24 cellular contexts compared by ENCODE assay signal in the genomic region with DNA sequence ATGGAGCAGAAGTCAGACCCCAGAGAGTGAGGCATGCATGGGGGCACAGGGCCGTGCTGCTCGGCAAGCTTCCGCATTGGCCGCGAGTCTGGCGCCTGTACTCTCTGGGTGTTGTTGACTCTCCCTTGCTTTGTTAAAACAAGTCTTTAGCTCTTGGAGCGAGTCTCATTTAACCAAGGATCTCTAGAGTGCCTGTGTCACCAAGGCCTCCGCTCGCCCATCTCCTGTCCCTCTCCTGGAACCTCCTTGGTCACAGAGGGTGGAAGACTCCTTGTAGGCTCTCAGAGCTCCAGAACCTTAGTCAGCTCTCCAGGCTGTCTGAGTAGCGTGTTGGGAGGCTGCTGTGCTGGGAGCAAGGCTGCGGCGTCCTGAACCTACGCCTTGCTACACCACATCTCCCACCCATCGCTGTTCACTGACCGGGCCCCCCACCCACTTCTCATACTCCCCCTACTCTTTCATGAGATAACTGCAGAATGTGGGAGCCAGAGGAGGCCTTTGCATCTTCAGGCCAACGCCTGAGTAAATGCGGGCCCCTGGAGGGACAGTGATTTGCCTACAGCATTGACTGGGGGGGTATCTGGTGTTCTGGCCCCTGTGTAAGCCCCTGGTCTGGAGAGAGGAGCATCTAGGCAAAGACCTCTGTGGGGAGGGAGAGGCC.
"Had no signal": no experiment of that assay in that cellular context is flagged by ENCODE, and none has a peak within 500 bp of the region (broad histone marks: within the 10 kb centered on the region; RNA-seq: fewer than 3 reads in every experiment).

No MANE protein-coding gene starts in this region.

- DNase-seq: cerebellar nuclear complex; colonic mucosa; effector CD4-positive, alpha-beta T cell; gastrocnemius medialis; heart right ventricle; hypothalamus; left ventricle myocardium inferior; mesenchymal stem cell; naive B cell; right cardiac atrium; stimulated activated CD4-positive, alpha-beta T cell treated with anti-CD3 and anti-CD28 coated beads, Interleukin-15, amount 100 ng/mL, for 24 hours; stimulated activated CD4-positive, alpha-beta T cell treated with anti-CD3 and anti-CD28 coated beads, Interleukin-1b, Interleukin-23, amount 100 ng/mL, for 48 hours; stimulated activated CD4-positive, alpha-beta T cell treated with anti-CD3 and anti-CD28 coated beads, Interleukin-4, amount 100 ng/mL, for 24 hours; uterus had no signal

- H3K36me3 Mint-ChIP-seq: naive B cell; stimulated activated memory B cell treated with anti-CD40 and anti-IgM and Interleukin-4, amounts not matched to agents 10 μg/mL and 1 μg/mL and 100 μg/mL, for 72 hours had no signal

- ATAC-seq: gastrocnemius medialis; heart right ventricle; right cardiac atrium; stimulated activated memory B cell treated with anti-CD40 and anti-IgM and Interleukin-4, amounts not matched to agents 10 μg/mL and 1 μg/mL and 100 μg/mL, for 72 hours had no signal

- H3K27ac ChIP-seq: colonic mucosa, epithelial cell of prostate, esophagus muscularis mucosa, gastrocnemius medialis, heart right ventricle, left ventricle myocardium inferior, tibial artery, upper lobe of left lung, uterus had no signal

- H3K27ac Mint-ChIP-seq: nephron; stimulated activated memory B cell treated with anti-CD40 and anti-IgM and Interleukin-4, amounts not matched to agents 10 μg/mL and 1 μg/mL and 100 μg/mL, for 72 hours; stimulated activated naive CD8-positive, alpha-beta T cell treated with anti-CD3 and anti-CD28 coated beads, Interleukin-15, Interleukin-2, amounts not matched to agents 100 ng/mL and 50 ng/mL, for 24 hours had no signal

- H3K9me3 Mint-ChIP-seq: naive B cell; nephron; stimulated activated memory B cell treated with anti-CD40 and anti-IgM and Interleukin-4, amounts not matched to agents 10 μg/mL and 1 μg/mL and 100 μg/mL, for 72 hours; stimulated activated naive CD8-positive, alpha-beta T cell treated with anti-CD3 and anti-CD28 coated beads, Interleukin-15, Interleukin-2, amounts not matched to agents 100 ng/mL and 50 ng/mL, for 24 hours had no signal

- H3K36me3 ChIP-seq: colonic mucosa, esophagus muscularis mucosa, gastrocnemius medialis, heart right ventricle, left ventricle myocardium inferior, tibial artery, upper lobe of left lung, uterus had no signal

- H3K4me3 Mint-ChIP-seq: nephron; stimulated activated memory B cell treated with anti-CD40 and anti-IgM and Interleukin-4, amounts not matched to agents 10 μg/mL and 1 μg/mL and 100 μg/mL, for 72 hours; stimulated activated naive CD8-positive, alpha-beta T cell treated with anti-CD3 and anti-CD28 coated beads, Interleukin-15, Interleukin-2, amounts not matched to agents 100 ng/mL and 50 ng/mL, for 24 hours had no signal

- H3K27me3 ChIP-seq: colonic mucosa, esophagus muscularis mucosa, gastrocnemius medialis, upper lobe of left lung, uterus had no signal

- H3K4me1 ChIP-seq: colonic mucosa, esophagus muscularis mucosa, gastrocnemius medialis, heart right ventricle, left ventricle myocardium inferior, tibial artery, uterus had no signal

- FAIRE-seq: endometrium, islet of Langerhans had no signal

- H3K9me3 ChIP-seq: colonic mucosa, esophagus muscularis mucosa, gastrocnemius medialis, heart right ventricle, left ventricle myocardium inferior, tibial artery, upper lobe of left lung, uterus had no signal

- H3K4me3 ChIP-seq: colonic mucosa, esophagus muscularis mucosa, gastrocnemius medialis, heart right ventricle, left ventricle myocardium inferior, lung, tibial artery, upper lobe of left lung, uterus had no signal

- H3K4me1 Mint-ChIP-seq: nephron; stimulated activated memory B cell treated with anti-CD40 and anti-IgM and Interleukin-4, amounts not matched to agents 10 μg/mL and 1 μg/mL and 100 μg/mL, for 72 hours had no signal
